ENCODE assay signal across 17 cellular contexts in genomic region chr5:142441638-142442037, GRCh38.
DNase-seq lines count a peak whose midpoint lies in the region; ATAC-seq, FAIRE-seq and TF ChIP-seq lines count a peak whose summit lies in the region.
"Had no signal": no experiment of that assay in that cellular context is flagged by ENCODE, and none has a peak within 500 bp of the region (broad histone marks: within the 10 kb centered on the region; RNA-seq: fewer than 3 reads in every experiment).

No MANE protein-coding gene starts in this region.

- H3K4me2 ChIP-seq in endothelial cell of umbilical vein (ENCODE audit: insufficient read depth, low read length) = no peak overlapping the region

- peaks cover 29% of the 10 kb centered on the region for H3K4me1 Mint-ChIP-seq in activated T-cell treated with anti-CD3 and anti-CD28 coated beads, Interleukin-2, amount 50 U/mL, for 4 hours (ENCODE audit: low read depth)

- no peaks in the 10 kb centered on the region for H3K36me3 Mint-ChIP-seq in activated T-cell treated with anti-CD3 and anti-CD28 coated beads, Interleukin-2, amount 50 U/mL, for 4 hours (ENCODE audit: insufficient read depth)

- H3K27ac ChIP-seq in Panc1 (ENCODE audit: low read length) = no peak overlapping the region
- no peak overlapping the region for H3K27ac ChIP-seq in endothelial cell of umbilical vein (ENCODE audit: insufficient read depth, low read depth, low read length)
- H3K27ac ChIP-seq: skin epidermis, upper lobe of right lung had no signal

- H3K27me3 ChIP-seq in Panc1 (ENCODE audit: control insufficient read depth, insufficient read depth, low read length) (no peaks in the 10 kb centered on the region), endothelial cell of umbilical vein (ENCODE audit: control insufficient read depth in 2 of 2, insufficient read depth in 2 of 2, low read length in 2 of 2) (no peaks in the 10 kb centered on the region), neuron (ENCODE audit: insufficient read depth, low read length) (no peaks in the 10 kb centered on the region)
- H3K27me3 ChIP-seq: upper lobe of right lung had no signal

- no peak for DNase-seq in activated T-cell treated with anti-CD3 and anti-CD28 coated beads, Interleukin-2, amount 50 U/mL, for 4 hours
- DNase-seq in activated T-cell treated with anti-CD3 and anti-CD28 coated beads, Interleukin-2, amount 50 U/mL, for 48 hours = no peak
- DNase-seq in Panc1 (ENCODE audit: low read depth, low spot score) (no peak), endothelial cell of umbilical vein (ENCODE audit: low read depth, low spot score) (no peak), activated gamma-delta T cell treated with Interleukin-2 at 50 U/mL for 16 hours (no peak), activated gamma-delta T cell (lab: John Stamatoyannopoulos, UW) (no peak), NAMALWA (ENCODE audit: low spot score) (no peak)
- DNase-seq: activated T-cell treated with anti-CD3 and anti-CD28 coated beads, Interleukin-2, amount 50 U/mL, for 24 hours; DMS79; foreskin fibroblast; H9; NCI-H524 treated with DMSO at 0.1 percent for 48 hours; SHP77; upper lobe of right lung had no signal

- peak; percentile 25 to 63 for ATAC-seq in activated T-cell treated with anti-CD3 and anti-CD28 coated beads, Interleukin-2, amount 50 U/mL, for 4 hours
- 0 out of 2 replicates have a peak, but pooled peaks have one; percentile 31 for ATAC-seq in Panc1
- ATAC-seq: upper lobe of right lung had no signal

- peak overlapping the region; percentile 30 for H3K4me3 Mint-ChIP-seq in activated T-cell treated with anti-CD3 and anti-CD28 coated beads, Interleukin-2, amount 50 U/mL, for 4 hours
- H3K4me3 Mint-ChIP-seq: activated T-cell treated with anti-CD3 and anti-CD28 coated beads, Interleukin-2, amount 50 U/mL, for 24 hours; dendritic cell treated with granulocyte-macrophage colony-stimulating factor and Interleukin-4, amounts not matched to agents 40 ng/mL and 50 ng/mL, for 4 days; H9 had no signal

- BruUV-seq in Panc1 (replicated peaks; lab: Mats Ljungman, UMichigan) (no TSS peak), endothelial cell of umbilical vein (replicated peaks; lab: Mats Ljungman, UMichigan) (no TSS peak)

- intact Hi-C loops in Panc1 (cut with micrococcal nuclease; ENCODE audit: unreplicated experiment) = no loop called here
- intact Hi-C loops in endothelial cell of umbilical vein (cut with micrococcal nuclease) = no loop called here

- CTCF ChIA-PET in Panc1 (lab: Charles Lee) = no interaction called here
- CTCF ChIA-PET in endothelial cell of umbilical vein (lab: Charles Lee) = no interaction called here

- TF ChIP-seq POLR2A in endothelial cell of umbilical vein (IDR thresholded peaks at IDR 0.05; ENCODE audit: low read depth, low read length) = no peak

- peak; percentile 26 for FAIRE-seq in endothelial cell of umbilical vein (lab: Jason Lieb, UNC)

- no peaks in the 10 kb centered on the region for H3K27me3 Mint-ChIP-seq in activated T-cell treated with anti-CD3 and anti-CD28 coated beads, Interleukin-2, amount 50 U/mL, for 4 hours (ENCODE audit: low read depth)

- no peaks in the 10 kb centered on the region for H4K20me1 ChIP-seq in endothelial cell of umbilical vein (replicated peaks; ENCODE audit: control insufficient read depth, extremely low read depth, insufficient read depth, low read length)

- H3K9me3 ChIP-seq in Panc1 (ENCODE audit: control insufficient read depth, insufficient read depth, low read depth, low read length) (no peaks in the 10 kb centered on the region), endothelial cell of umbilical vein (replicated peaks; ENCODE audit: control insufficient read depth, insufficient read depth, low read length) (no peaks in the 10 kb centered on the region), neuron (ENCODE audit: low read length) (no peaks in the 10 kb centered on the region)
- H3K9me3 ChIP-seq: upper lobe of right lung had no signal

- H2AFZ ChIP-seq in endothelial cell of umbilical vein (ENCODE audit: low read depth, low read length) (no peak overlapping the region), neuron (ENCODE audit: low read depth, low read length) (peak overlapping the region; percentile 73)

- no peaks in the 10 kb centered on the region for H3K79me2 ChIP-seq in endothelial cell of umbilical vein (ENCODE audit: control insufficient read depth, insufficient read depth, low read length)

- TF ChIP-seq CTCF in Panc1 (IDR thresholded peaks at IDR 0.05) (no peak), endothelial cell of umbilical vein (IDR thresholded peaks at IDR 0.05; ENCODE audit: extremely low read depth in 1 of 2, insufficient read depth in 1 of 2, low read depth in 1 of 2, low read length in 2 of 2) (no peak)

- H3K4me3 ChIP-seq in Panc1 (ENCODE audit: low read depth in 2 of 2, low read length in 2 of 2) = no peak overlapping the region
- no peak overlapping the region for H3K4me3 ChIP-seq in endothelial cell of umbilical vein (replicated peaks in 1 of 3; ENCODE audit: insufficient read depth in 1 of 3, low read depth in 1 of 3, low read length in 3 of 3)
- H3K4me3 ChIP-seq in neuron (ENCODE audit: low read length) = peak overlapping the region; percentile 29
- H3K4me3 ChIP-seq: skin epidermis, upper lobe of right lung had no signal

- POLR2A ChIA-PET in Panc1 (lab: Charles Lee) (no interaction called here), endothelial cell of umbilical vein (lab: Charles Lee) (no interaction called here)

- H3K4me1 ChIP-seq in Panc1 (ENCODE audit: control insufficient read depth, insufficient read depth, low read length) = no peaks in the 10 kb centered on the region
- peaks cover 16% of the 10 kb centered on the region for H3K4me1 ChIP-seq in endothelial cell of umbilical vein (ENCODE audit: control insufficient read depth, extremely low read depth, insufficient read depth, low read length)
- peaks cover 21% of the 10 kb centered on the region for H3K4me1 ChIP-seq in neuron (ENCODE audit: insufficient read depth, low read length)

- no peaks in the 10 kb centered on the region for H3K9me3 Mint-ChIP-seq in activated T-cell treated with anti-CD3 and anti-CD28 coated beads, Interleukin-2, amount 50 U/mL, for 4 hours
- H3K9me3 Mint-ChIP-seq: activated T-cell treated with anti-CD3 and anti-CD28 coated beads, Interleukin-2, amount 50 U/mL, for 24 hours; H9 had no signal

- dilution Hi-C loops in endothelial cell of umbilical vein (cut with MboI; ENCODE audit: extremely low pct_ligation_motif_present, low sequenced_read_pairs) = no loop called here

- H3K36me3 ChIP-seq in Panc1 (ENCODE audit: control insufficient read depth, insufficient read depth, low read length) = no peaks in the 10 kb centered on the region
- H3K36me3 ChIP-seq in endothelial cell of umbilical vein (ENCODE audit: control insufficient read depth in 2 of 2, extremely low read depth in 1 of 2, insufficient read depth in 2 of 2, low read length in 2 of 2) = no peaks in the 10 kb centered on the region
- no peaks in the 10 kb centered on the region for H3K36me3 ChIP-seq in neuron (ENCODE audit: insufficient read depth, low read length)
- H3K36me3 ChIP-seq: upper lobe of right lung had no signal

- no peaks in the 10 kb centered on the region for H3K9me1 ChIP-seq in endothelial cell of umbilical vein (replicated peaks; ENCODE audit: control insufficient read depth, extremely low read depth, insufficient read depth, low read length)

- no peak overlapping the region for H3K9ac ChIP-seq in endothelial cell of umbilical vein (replicated peaks; ENCODE audit: extremely low read depth, insufficient read depth, low read length)

- in situ Hi-C loops in Panc1 (cut with HindIII; ENCODE audit: low pct_unique_long_range_greater_than_20kb, low sequenced_read_pairs) = no loop called here

TF ChIP-seq in endothelial cell of umbilical vein, 7 proteins besides CTCF, POLR2A, EP300 and RAD21:
- TF ChIP-seq MYC (IDR thresholded peaks at IDR 0.05; ENCODE audit: low read depth, low read length) = no peak
- no peak for TF ChIP-seq GATA2 (IDR thresholded peaks at IDR 0.05; ENCODE audit: insufficient read depth, insufficient read length, low read depth, low read length)
- TF ChIP-seq, protein P1, sequence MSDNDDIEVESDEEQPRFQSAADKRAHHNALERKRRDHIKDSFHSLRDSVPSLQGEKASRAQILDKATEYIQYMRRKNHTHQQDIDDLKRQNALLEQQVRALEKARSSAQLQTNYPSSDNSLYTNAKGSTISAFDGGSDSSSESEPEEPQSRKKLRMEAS (IDR thresholded peaks at IDR 0.05; ENCODE audit: insufficient read depth, insufficient read length) = no peak
- TF ChIP-seq EZH2 (IDR thresholded peaks at IDR 0.05; ENCODE audit: borderline replicate concordance, low read depth, low read length, severe bottlenecking) = no peak
- TF ChIP-seq FOS (IDR thresholded peaks at IDR 0.05; ENCODE audit: borderline replicate concordance, insufficient read depth, low read length) = no peak
- TF ChIP-seq POLR2AphosphoS5 (IDR thresholded peaks at IDR 0.05; ENCODE audit: insufficient read depth, low read depth, low read length) = no peak
- TF ChIP-seq JUN (IDR thresholded peaks at IDR 0.05; ENCODE audit: borderline replicate concordance, insufficient read depth, insufficient read length, low read depth) = no peak
